8 cellular contexts compared by ENCODE assay signal in the genomic region with DNA sequence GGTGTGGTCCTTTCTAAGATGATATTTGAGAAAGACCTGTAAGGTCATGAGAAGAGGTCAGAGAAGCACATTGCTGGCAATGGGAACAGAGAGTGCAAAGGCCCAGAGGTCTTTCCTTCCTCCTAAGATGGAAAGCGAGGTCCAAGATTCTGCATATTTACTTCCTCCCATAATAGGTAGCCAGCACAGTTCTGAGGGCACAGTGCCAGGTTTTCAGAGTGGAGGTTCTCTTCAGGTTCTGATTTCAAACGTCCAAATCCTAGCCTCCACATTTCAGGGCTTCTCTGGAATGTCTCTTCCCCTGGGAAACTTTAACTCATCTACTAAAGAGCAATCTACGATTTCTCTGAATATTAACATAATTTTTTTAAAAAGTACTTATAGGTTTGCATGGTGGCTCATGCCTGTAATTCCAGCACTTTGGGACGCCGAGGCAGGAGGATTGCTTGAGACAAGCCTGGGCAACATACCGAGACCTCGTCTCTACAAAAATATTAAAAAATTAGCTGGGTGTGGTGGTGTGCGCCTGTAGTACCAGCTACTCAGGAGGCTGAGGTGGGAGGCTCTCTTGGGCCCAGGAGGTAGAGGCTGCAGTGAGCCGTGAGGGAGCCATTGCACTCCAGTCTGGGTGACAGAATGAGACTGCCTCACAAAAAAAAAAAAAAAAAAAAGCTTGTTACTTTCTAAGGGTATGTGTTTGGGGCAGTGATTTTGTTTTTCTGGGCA. TPM values are rescaled to one million over a fixed set of nuclear protein-coding genes. Genes with fewer than 3 reads are reported as not detected.
DNase-seq lines count a peak whose midpoint lies in the region; TF ChIP-seq lines count a peak whose summit lies in the region.

No MANE protein-coding gene starts in this region.

- peaks cover 33% of the 10 kb centered on the region for H3K4me1 Mint-ChIP-seq in activated T-cell treated with anti-CD3 and anti-CD28 coated beads, Interleukin-2, amount 50 U/mL, for 24 hours (ENCODE audit: low read depth)
- peaks cover 43% of the 10 kb centered on the region for H3K4me1 Mint-ChIP-seq in activated T-helper 1 cell treated with anti-CD3 and anti-CD28 coated beads, Interleukin-12 subunit alpha, Interleukin-12 subunit beta, Interleukin-2, Interleukin-4 antibody, amounts not matched to agents 30 ng/mL and 10 ng/mL and 1 ng/mL, durations not matched to agents 14 hours and 24 hours and 36 hours (ENCODE audit: low read depth)
- H3K4me1 Mint-ChIP-seq in immature natural killer cell = peaks cover 23 to 41% of the 10 kb centered on the region in 2 donors

- no peaks in the 10 kb centered on the region for H3K9me3 ChIP-seq in tibial artery

- no peaks in the 10 kb centered on the region for H3K27me3 Mint-ChIP-seq in activated T-cell treated with anti-CD3 and anti-CD28 coated beads, Interleukin-2, amount 50 U/mL, for 24 hours
- H3K27me3 Mint-ChIP-seq in activated T-helper 1 cell treated with anti-CD3 and anti-CD28 coated beads, Interleukin-12 subunit alpha, Interleukin-12 subunit beta, Interleukin-2, Interleukin-4 antibody, amounts not matched to agents 30 ng/mL and 10 ng/mL and 1 ng/mL, durations not matched to agents 14 hours and 24 hours and 36 hours (ENCODE audit: insufficient read depth) = no peaks in the 10 kb centered on the region
- H3K27me3 Mint-ChIP-seq in immature natural killer cell (ENCODE audit: low read depth in 3 of 3) = peaks cover 2 to 7% (median 6%) of the 10 kb centered on the region in 3 donors

- no peaks in the 10 kb centered on the region for H3K27me3 ChIP-seq in tibial artery

- H3K4me3 ChIP-seq in tibial artery = peak overlapping the region; percentile 70 to 73

- H3K4me3 Mint-ChIP-seq in activated T-cell treated with anti-CD3 and anti-CD28 coated beads, Interleukin-2, amount 50 U/mL, for 24 hours = peak overlapping the region; percentile 91
- peak overlapping the region; percentile 96 for H3K4me3 Mint-ChIP-seq in activated T-helper 1 cell treated with anti-CD3 and anti-CD28 coated beads, Interleukin-12 subunit alpha, Interleukin-12 subunit beta, Interleukin-2, Interleukin-4 antibody, amounts not matched to agents 30 ng/mL and 10 ng/mL and 1 ng/mL, durations not matched to agents 14 hours and 24 hours and 36 hours
- peak overlapping the region; percentile 89 to 95 (median 92) for H3K4me3 Mint-ChIP-seq in immature natural killer cell

- peaks cover 0 to 20% (median 9%) of the 10 kb centered on the region in 4 donors for H3K4me1 ChIP-seq in tibial artery

- H3K36me3 Mint-ChIP-seq in activated T-cell treated with anti-CD3 and anti-CD28 coated beads, Interleukin-2, amount 50 U/mL, for 24 hours (ENCODE audit: low read depth) = peaks cover 36% of the 10 kb centered on the region
- peaks cover 24% of the 10 kb centered on the region for H3K36me3 Mint-ChIP-seq in activated T-helper 1 cell treated with anti-CD3 and anti-CD28 coated beads, Interleukin-12 subunit alpha, Interleukin-12 subunit beta, Interleukin-2, Interleukin-4 antibody, amounts not matched to agents 30 ng/mL and 10 ng/mL and 1 ng/mL, durations not matched to agents 14 hours and 24 hours and 36 hours (ENCODE audit: low read depth)
- H3K36me3 Mint-ChIP-seq in immature natural killer cell = peaks cover 5 to 10% (median 6%) of the 10 kb centered on the region in 3 donors

- peak overlapping the region; percentile 83 to 86 for H3K27ac ChIP-seq in tibial artery

- no peaks in the 10 kb centered on the region for H3K9me3 Mint-ChIP-seq in activated T-cell treated with anti-CD3 and anti-CD28 coated beads, Interleukin-2, amount 50 U/mL, for 24 hours
- no peaks in the 10 kb centered on the region for H3K9me3 Mint-ChIP-seq in activated T-helper 1 cell treated with anti-CD3 and anti-CD28 coated beads, Interleukin-12 subunit alpha, Interleukin-12 subunit beta, Interleukin-2, Interleukin-4 antibody, amounts not matched to agents 30 ng/mL and 10 ng/mL and 1 ng/mL, durations not matched to agents 14 hours and 24 hours and 36 hours
- H3K9me3 Mint-ChIP-seq in immature natural killer cell = peaks cover 0 to 1% (median 0%) of the 10 kb centered on the region in 6 donors

- peak overlapping the region; percentile 96 for H3K27ac Mint-ChIP-seq in activated T-cell treated with anti-CD3 and anti-CD28 coated beads, Interleukin-2, amount 50 U/mL, for 24 hours
- H3K27ac Mint-ChIP-seq in activated T-helper 1 cell treated with anti-CD3 and anti-CD28 coated beads, Interleukin-12 subunit alpha, Interleukin-12 subunit beta, Interleukin-2, Interleukin-4 antibody, amounts not matched to agents 30 ng/mL and 10 ng/mL and 1 ng/mL, durations not matched to agents 14 hours and 24 hours and 36 hours = peak overlapping the region; percentile 93
- H3K27ac Mint-ChIP-seq in immature natural killer cell = peak overlapping the region; percentile 88 to 96 (median 94)

- intact Hi-C loops in activated T-helper 1 cell treated with anti-CD3 and anti-CD28 coated beads, Interleukin-12 subunit alpha, Interleukin-12 subunit beta, Interleukin-2, Interleukin-4 antibody, amounts not matched to agents 30 ng/mL and 10 ng/mL and 1 ng/mL, durations not matched to agents 14 hours and 24 hours and 36 hours (cut with micrococcal nuclease) = loop anchor here (1.0 to 5.0 kb wide), 7 partner anchors 24 to 211 kb away; a partner anchor contains a TSS
- intact Hi-C loops in tibial artery (cut with DNase I; ENCODE audit: low total_unique reads) = no loop called here

- no peak for TF ChIP-seq CTCF in tibial artery (IDR thresholded peaks at IDR 0.05)

- DNase-seq in activated T-cell treated with anti-CD3 and anti-CD28 coated beads, Interleukin-2, amount 50 U/mL, for 24 hours = no peak
- DNase-seq in activated T-cell treated with anti-CD3 and anti-CD28 coated beads, Interleukin-2, amount 50 U/mL, for 48 hours = no peak
- no peak for DNase-seq in activated T-helper 1 cell treated with anti-CD3 and anti-CD28 coated beads, Interleukin-12 subunit alpha, Interleukin-12 subunit beta, Interleukin-2, Interleukin-4 antibody, amounts not matched to agents 30 ng/mL and 10 ng/mL and 1 ng/mL, durations not matched to agents 14 hours and 24 hours and 36 hours (ENCODE audit: low spot score)
- DNase-seq in immature natural killer cell (no peak), tibial artery (no peak), SIG-M5 (lab: John Stamatoyannopoulos, UW) (no peak), cortex of kidney (lab: John Stamatoyannopoulos, UW) (no peak), SW480 (ENCODE audit: low spot score) (no peak)

- H3K36me3 ChIP-seq in tibial artery = no peaks in the 10 kb centered on the region

RNA-seq across cellular contexts. Expression of a gene that starts 0.5 kb away (rescaled TPM):
- 83.2 and 87.0 TPM in 2 replicates for total RNA-seq in activated T-helper 1 cell treated with anti-CD3 and anti-CD28 coated beads, Interleukin-12 subunit alpha, Interleukin-12 subunit beta, Interleukin-2, Interleukin-4 antibody, amounts not matched to agents 30 ng/mL and 10 ng/mL and 1 ng/mL, durations not matched to agents 14 hours and 24 hours and 36 hours
- 10 to 100 TPM; 64.2 to 92.9 (median 67.6) TPM for polyA plus RNA-seq in immature natural killer cell

RNA-seq across cellular contexts. Expression of a gene that starts 25.0 kb away (rescaled TPM):
- total RNA-seq in activated T-helper 1 cell treated with anti-CD3 and anti-CD28 coated beads, Interleukin-12 subunit alpha, Interleukin-12 subunit beta, Interleukin-2, Interleukin-4 antibody, amounts not matched to agents 30 ng/mL and 10 ng/mL and 1 ng/mL, durations not matched to agents 14 hours and 24 hours and 36 hours = 231 and 239 TPM in 2 replicates
- 100 to 1,000 TPM; 135 to 193 (median 142) TPM for polyA plus RNA-seq in immature natural killer cell
